In genomic region chr10:63382066-63382465, GRCh38 we compare ENCODE assay signal across 23 cellular contexts.
"Had no signal": no experiment of that assay in that cellular context is flagged by ENCODE, and none has a peak within 500 bp of the region (broad histone marks: within the 10 kb centered on the region; RNA-seq: fewer than 3 reads in every experiment).

No MANE protein-coding gene starts in this region.

- H3K4me1 ChIP-seq: pancreas, prostate gland had no signal

- H3K9me3 ChIP-seq: left ventricle myocardium inferior, pancreas, prostate gland, sigmoid colon, spleen, suprapubic skin, thoracic aorta, tibial artery, upper lobe of right lung had no signal

- DNase-seq: islet precursor cell; left ventricle myocardium inferior; mesendoderm; naive B cell; natural killer cell; pancreas; posterior cingulate gyrus; retina; sigmoid colon; small intestine; spleen; stimulated activated CD4-positive, alpha-beta T cell treated with anti-CD3 and anti-CD28 coated beads, Interleukin-4, amount 100 ng/mL, for 24 hours; stimulated activated naive CD4-positive, alpha-beta T cell; tibial artery; trophoblast cell; upper lobe of right lung had no signal

- H2AFZ ChIP-seq: hepatocyte had no signal

- H3K36me3 ChIP-seq: pancreas, prostate gland, suprapubic skin, thoracic aorta, upper lobe of right lung had no signal

- H3K27me3 ChIP-seq: hepatocyte, pancreas, sigmoid colon, spleen, suprapubic skin, tibial artery, upper lobe of right lung had no signal

- H3K27ac ChIP-seq: hepatocyte, left ventricle myocardium inferior, pancreas, prostate gland, sigmoid colon, spleen, suprapubic skin, thoracic aorta, tibial artery, upper lobe of right lung had no signal

- H3K4me2 ChIP-seq: hepatocyte had no signal

- H3K4me3 ChIP-seq: hepatocyte, left ventricle myocardium inferior, lung, pancreas, prostate gland, sigmoid colon, spleen, suprapubic skin, thoracic aorta, tibial artery, upper lobe of right lung had no signal

- ATAC-seq: natural killer cell; pancreas; right cardiac atrium; stimulated activated effector memory CD8-positive, alpha-beta T cell treated with anti-CD3 and anti-CD28 coated beads, Interleukin-12 subunit alpha, Interleukin-12 subunit beta, amount 100 ng/mL, for 72 hours; upper lobe of right lung had no signal
